Comparison of ENCODE assay signal across 1 cellular context in the genomic region with DNA sequence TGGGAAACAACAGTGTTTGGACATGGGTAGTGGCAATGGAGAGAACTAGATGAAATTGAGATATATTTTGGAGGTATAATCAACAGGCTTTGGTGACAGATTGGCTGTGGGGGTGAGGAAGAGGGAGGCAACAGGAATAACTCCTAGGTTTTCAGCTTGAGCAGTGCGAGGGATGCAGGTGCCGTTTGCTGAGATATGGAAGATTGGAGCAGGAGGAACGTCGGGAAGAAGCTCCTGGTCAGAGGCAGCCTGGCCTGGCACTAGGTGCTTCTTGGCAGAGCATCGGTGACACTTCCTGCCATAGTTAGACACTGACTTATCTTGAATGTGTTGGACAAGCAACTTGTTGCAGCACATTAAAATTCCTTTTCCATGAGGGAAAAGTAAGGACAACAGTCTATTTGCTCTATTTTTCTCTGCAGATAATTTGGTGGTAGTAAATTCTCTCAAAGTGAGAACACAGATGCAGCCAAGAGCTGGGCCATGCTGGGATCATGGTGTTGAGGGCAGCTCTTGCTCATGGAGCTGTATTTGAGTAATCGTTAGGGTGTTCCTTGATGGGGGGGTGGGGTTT.
TF ChIP-seq lines count a peak whose summit lies in the region.

No MANE protein-coding gene starts in this region.

TF ChIP-seq in IMR-90, 13 proteins besides CTCF, POLR2A, EP300 and RAD21 (continued from another document):
- TF ChIP-seq MAFK (IDR thresholded peaks at IDR 0.05; ENCODE audit: low read depth, low read length), result no peak
- no peak for TF ChIP-seq RFX5 (IDR thresholded peaks at IDR 0.05; ENCODE audit: low read depth, low read length)
- TF ChIP-seq RCOR1 (IDR thresholded peaks at IDR 0.05; ENCODE audit: insufficient replicate concordance, low read length), result no peak
- TF ChIP-seq, protein P1, sequence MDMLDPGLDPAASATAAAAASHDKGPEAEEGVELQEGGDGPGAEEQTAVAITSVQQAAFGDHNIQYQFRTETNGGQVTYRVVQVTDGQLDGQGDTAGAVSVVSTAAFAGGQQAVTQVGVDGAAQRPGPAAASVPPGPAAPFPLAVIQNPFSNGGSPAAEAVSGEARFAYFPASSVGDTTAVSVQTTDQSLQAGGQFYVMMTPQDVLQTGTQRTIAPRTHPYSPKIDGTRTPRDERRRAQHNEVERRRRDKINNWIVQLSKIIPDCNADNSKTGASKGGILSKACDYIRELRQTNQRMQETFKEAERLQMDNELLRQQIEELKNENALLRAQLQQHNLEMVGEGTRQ (IDR thresholded peaks at IDR 0.05; ENCODE audit: low read depth, low read length), result no peak
- no peak for TF ChIP-seq FOS (IDR thresholded peaks at IDR 0.05; ENCODE audit: low read depth, low read length)
- TF ChIP-seq MAZ (IDR thresholded peaks at IDR 0.05; ENCODE audit: borderline replicate concordance, low read depth, low read length), result no peak
- no peak for TF ChIP-seq NFE2L2 (IDR thresholded peaks at IDR 0.05; ENCODE audit: low read depth, low read length)
- TF ChIP-seq CHD1 (IDR thresholded peaks at IDR 0.05; ENCODE audit: low read depth, low read length), result no peak
- TF ChIP-seq, protein P2, sequence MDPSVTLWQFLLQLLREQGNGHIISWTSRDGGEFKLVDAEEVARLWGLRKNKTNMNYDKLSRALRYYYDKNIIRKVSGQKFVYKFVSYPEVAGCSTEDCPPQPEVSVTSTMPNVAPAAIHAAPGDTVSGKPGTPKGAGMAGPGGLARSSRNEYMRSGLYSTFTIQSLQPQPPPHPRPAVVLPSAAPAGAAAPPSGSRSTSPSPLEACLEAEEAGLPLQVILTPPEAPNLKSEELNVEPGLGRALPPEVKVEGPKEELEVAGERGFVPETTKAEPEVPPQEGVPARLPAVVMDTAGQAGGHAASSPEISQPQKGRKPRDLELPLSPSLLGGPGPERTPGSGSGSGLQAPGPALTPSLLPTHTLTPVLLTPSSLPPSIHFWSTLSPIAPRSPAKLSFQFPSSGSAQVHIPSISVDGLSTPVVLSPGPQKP (IDR thresholded peaks at IDR 0.05; ENCODE audit: borderline replicate concordance, low read depth, low read length), result no peak
- no peak for TF ChIP-seq CEBPB (IDR thresholded peaks at IDR 0.05; ENCODE audit: low read depth, low read length)
- TF ChIP-seq BHLHE40 (IDR thresholded peaks at IDR 0.05; ENCODE audit: low read depth, low read length), result no peak
